Comparison of ENCODE assay signal across 12 cellular contexts in genomic region chr2:168466834-168467565, GRCh38. TPM values are rescaled to one million over a fixed set of nuclear protein-coding genes. Genes with fewer than 3 reads are reported as not detected.
DNase-seq lines count a peak whose midpoint lies in the region; ATAC-seq, FAIRE-seq and TF ChIP-seq lines count a peak whose summit lies in the region.
"Had no signal": no experiment of that assay in that cellular context is flagged by ENCODE, and none has a peak within 500 bp of the region (broad histone marks: within the 10 kb centered on the region; RNA-seq: fewer than 3 reads in every experiment).

No MANE protein-coding gene starts in this region.

- no peaks in the 10 kb centered on the region for H3K79me1 ChIP-seq in trophoblast cell (ENCODE audit: low read length)

- H4K12ac ChIP-seq in trophoblast cell (ENCODE audit: low read depth, low read length), result no peak overlapping the region

- no peak overlapping the region for H4K8ac ChIP-seq in trophoblast cell (ENCODE audit: low read depth, low read length)

- TF ChIP-seq POLR2A in GM12891 (IDR thresholded peaks at IDR 0.05; ENCODE audit: low read depth, low read length) (no peak), esophagus muscularis mucosa (IDR thresholded peaks at IDR 0.05; ENCODE audit: low read depth) (no peak)

- H4K20me1 ChIP-seq in MM.1S (ENCODE audit: insufficient read depth, low read length), result no peaks in the 10 kb centered on the region

- H2BK120ac ChIP-seq in trophoblast cell (ENCODE audit: insufficient read depth, low read length, poor library complexity), result no peak overlapping the region

- no peaks in the 10 kb centered on the region for H3K9me2 ChIP-seq in MM.1S (replicated peaks; ENCODE audit: insufficient read depth, low read length)

- peak overlapping the region in 1 of 4 donors; percentile 16 for H3K4me3 ChIP-seq in esophagus muscularis mucosa
- no peak overlapping the region for H3K4me3 ChIP-seq in trophoblast cell (ENCODE audit: low read depth, low read length)
- H3K4me3 ChIP-seq in upper lobe of right lung, result no peak overlapping the region
- no peak overlapping the region for H3K4me3 ChIP-seq in coronary artery
- H3K4me3 ChIP-seq in MM.1S (ENCODE audit: low read length), result no peak overlapping the region
- H3K4me3 ChIP-seq: upper lobe of left lung had no signal

- no peak overlapping the region for H2BK12ac ChIP-seq in trophoblast cell (ENCODE audit: low read length)

- TF ChIP-seq CTCF in esophagus muscularis mucosa (IDR thresholded peaks at IDR 0.05) (no peak), upper lobe of right lung (IDR thresholded peaks at IDR 0.05) (no peak), coronary artery (IDR thresholded peaks at IDR 0.05) (no peak), MM.1S (IDR thresholded peaks at IDR 0.05; ENCODE audit: low read length) (no peak)

- no peak for ATAC-seq in upper lobe of right lung

- no peak for DNase-seq in GM12891 (ENCODE audit: insufficient read length, low spot score)
- DNase-seq in NCI-H446 treated with DMSO at 0.1 percent for 48 hours (lab: John Stamatoyannopoulos, UW), result peak; percentile 38
- DNase-seq in esophagus muscularis mucosa (ENCODE audit: extremely low spot score), result no peak
- no peak for DNase-seq in trophoblast cell
- no peak for DNase-seq in upper lobe of right lung
- DNase-seq in frontal cortex (ENCODE audit: low spot score in 2 of 2), result no peak
- no peak for DNase-seq in coronary artery (ENCODE audit: low spot score)
- no peak for DNase-seq in MM.1S
- DNase-seq: activated CD4-positive, alpha-beta T cell treated with anti-CD3 and anti-CD28 coated beads, Interleukin-2, amount 50 U/mL, for 4 hours; GDM1; stimulated activated CD4-positive, alpha-beta T cell treated with anti-CD3 and anti-CD28 coated beads, Interleukin-4, amount 100 ng/mL, for 1 hour; upper lobe of left lung had no signal

- intact Hi-C loops in esophagus muscularis mucosa (cut with DNase I), result no loop called here
- intact Hi-C loops in upper lobe of right lung (cut with DNase I), result no loop called here

- H3K27ac ChIP-seq in esophagus muscularis mucosa (replicated peaks in 1 of 4) (peak overlapping the region; percentile 36 to 56 (median 54)), trophoblast cell (ENCODE audit: low read depth, low read length) (no peak overlapping the region), upper lobe of right lung (no peak overlapping the region), coronary artery (no peak overlapping the region), MM.1S (ENCODE audit: low read length) (no peak overlapping the region)

- H3K27me3 ChIP-seq in esophagus muscularis mucosa, result no peaks in the 10 kb centered on the region
- H3K27me3 ChIP-seq in trophoblast cell (ENCODE audit: insufficient read depth, low read length), result no peaks in the 10 kb centered on the region
- no peaks in the 10 kb centered on the region for H3K27me3 ChIP-seq in upper lobe of right lung
- no peaks in the 10 kb centered on the region for H3K27me3 ChIP-seq in MM.1S (replicated peaks; ENCODE audit: insufficient read depth, low read length)
- H3K27me3 ChIP-seq: upper lobe of left lung had no signal

- H3K14ac ChIP-seq in trophoblast cell (ENCODE audit: low read length), result no peak overlapping the region

- no peak overlapping the region for H3K18ac ChIP-seq in trophoblast cell (ENCODE audit: low read length)

- no peak overlapping the region for H3K23ac ChIP-seq in trophoblast cell (ENCODE audit: low read length)

- H3K9me3 ChIP-seq in esophagus muscularis mucosa (no peaks in the 10 kb centered on the region), trophoblast cell (ENCODE audit: insufficient read depth, low read depth, low read length) (no peaks in the 10 kb centered on the region), upper lobe of right lung (no peaks in the 10 kb centered on the region), MM.1S (replicated peaks; ENCODE audit: insufficient read depth, low read length) (no peaks in the 10 kb centered on the region)
- H3K9me3 ChIP-seq: upper lobe of left lung had no signal

- H3K4ac ChIP-seq in trophoblast cell (ENCODE audit: low read depth, low read length), result no peak overlapping the region

- H3F3A ChIP-seq in MM.1S (ENCODE audit: insufficient read depth, low read length), result peaks cover 6% of the 10 kb centered on the region; the same call in 1 of the 2 replicates

- H3K4me1 ChIP-seq in esophagus muscularis mucosa (peaks cover 55 to 73% (median 68%) of the 10 kb centered on the region in 4 donors), trophoblast cell (ENCODE audit: control insufficient read depth in 1 of 2, insufficient read depth in 2 of 2, low read length in 2 of 2) (peaks cover 6 to 15% of the 10 kb centered on the region in 2 experiments), upper lobe of right lung (peaks cover 21% of the 10 kb centered on the region), MM.1S (ENCODE audit: low read length) (peaks cover 41% of the 10 kb centered on the region)

- no peak overlapping the region for H4K91ac ChIP-seq in trophoblast cell (ENCODE audit: low read depth, low read length)

- no peak overlapping the region for H2BK5ac ChIP-seq in trophoblast cell (ENCODE audit: low read depth, low read length, poor library complexity)

- no peak for TF ChIP-seq EP300 in esophagus muscularis mucosa (IDR thresholded peaks at IDR 0.05)

- H2AFZ ChIP-seq in trophoblast cell (ENCODE audit: insufficient read depth, low read length, poor library complexity), result no peak overlapping the region
- H2AFZ ChIP-seq in MM.1S (ENCODE audit: low read length), result no peak overlapping the region

- H3K79me2 ChIP-seq in trophoblast cell (ENCODE audit: control insufficient read depth, insufficient read depth, low read length, poor library complexity), result peaks cover 3% of the 10 kb centered on the region
- H3K79me2 ChIP-seq in MM.1S (ENCODE audit: low read length), result peaks cover 95% of the 10 kb centered on the region

- peak overlapping the region; percentile 27 for H3K4me2 ChIP-seq in trophoblast cell (ENCODE audit: low read length)
- no peak overlapping the region for H3K4me2 ChIP-seq in MM.1S (ENCODE audit: low read depth, low read length)

- no peak for FAIRE-seq in GM12891 (lab: Jason Lieb, UNC)
- FAIRE-seq in frontal cortex (lab: Jason Lieb, UNC), result no peak

- H3K36me3 ChIP-seq in esophagus muscularis mucosa, result no peaks in the 10 kb centered on the region
- no peaks in the 10 kb centered on the region for H3K36me3 ChIP-seq in trophoblast cell (ENCODE audit: control insufficient read depth in 1 of 2, insufficient read depth in 2 of 2, low read length in 2 of 2)
- no peaks in the 10 kb centered on the region for H3K36me3 ChIP-seq in upper lobe of right lung
- H3K36me3 ChIP-seq in MM.1S (replicated peaks; ENCODE audit: insufficient read depth, low read length), result no peaks in the 10 kb centered on the region
- H3K36me3 ChIP-seq: upper lobe of left lung had no signal

- WGBS in esophagus muscularis mucosa, result 16% methylated on average over 3 of the region's 3 CpGs
- WGBS in trophoblast cell (ENCODE audit: extremely low coverage, insufficient coverage, insufficient read length), result no CpG with 5 or more reads among the region's 3 CpGs

- H2AK5ac ChIP-seq in trophoblast cell (ENCODE audit: low read length), result no peak overlapping the region

- H3K9ac ChIP-seq in trophoblast cell (ENCODE audit: low read length), result no peak overlapping the region
- no peak overlapping the region for H3K9ac ChIP-seq in MM.1S (ENCODE audit: low read length)

TF ChIP-seq in GM12891, 5 proteins besides CTCF, POLR2A, EP300 and RAD21:
- TF ChIP-seq SPI1 (IDR thresholded peaks at IDR 0.05; ENCODE audit: low read depth, low read length), result peak; percentile 15; the same call in 1 of the 2 replicates
- no peak for TF ChIP-seq PAX5 (IDR thresholded peaks at IDR 0.05; ENCODE audit: insufficient read depth, low read length, severe bottlenecking)

RNA-seq across cellular contexts. Expression of gene CERS6, which starts 10.9 kb away (rescaled TPM):
- 1.7 TPM for polyA plus RNA-seq in GM12891 (2012; ENCODE audit: low read depth, missing spikeins)
- total RNA-seq in esophagus muscularis mucosa, result 10 to 100 TPM; 46.6 to 67.7 (median 53.6) TPM
- polyA plus RNA-seq in trophoblast cell (2013), result 20.5 and 21.1 TPM in 2 replicates
- 17.8 TPM for total RNA-seq in upper lobe of right lung
- total RNA-seq in frontal cortex, result 137 TPM

Comparison
In these comparisons a context has a peak if more than half of its experiments do, and no peak if none do; other contexts are left out.
1. H3K27ac ChIP-seq: peak in esophagus muscularis mucosa (4 of 4); none in trophoblast cell (single experiment), upper lobe of right lung (single experiment), coronary artery (0 of 2) and MM.1S (single experiment).